11 cellular contexts compared by ENCODE assay signal in the genomic region with DNA sequence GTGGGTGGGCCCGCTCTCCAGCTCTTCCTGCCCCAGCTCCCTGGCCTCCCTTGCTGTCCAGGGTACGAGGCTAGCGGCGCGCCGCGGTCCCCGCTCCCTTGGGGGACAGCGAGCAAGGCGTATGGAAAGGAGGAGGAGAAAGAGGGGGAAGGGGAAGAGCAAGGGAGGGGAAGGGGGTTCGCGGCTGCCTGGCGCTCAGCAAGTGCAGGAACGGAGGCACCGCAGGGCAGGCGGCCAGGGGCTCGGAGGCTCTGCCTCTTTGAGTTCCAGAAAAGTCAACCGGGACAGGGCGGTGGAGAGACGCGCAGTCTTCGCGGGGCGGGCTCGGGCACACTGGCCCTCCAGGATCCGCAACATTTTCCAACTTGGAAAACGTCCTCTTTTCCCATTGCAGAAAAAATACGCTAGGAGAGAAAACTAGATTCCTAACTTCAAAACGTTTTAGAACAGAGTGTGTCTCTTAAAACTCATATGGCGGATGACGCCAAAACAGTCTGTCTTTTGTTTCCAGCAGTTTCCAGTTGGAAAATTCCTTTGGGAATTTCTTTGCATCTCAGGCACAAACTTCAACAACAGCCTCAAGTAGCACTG. TPM values are rescaled to one million over a fixed set of nuclear protein-coding genes. Genes with fewer than 3 reads are reported as not detected.
A peak's percentile ranks its signal among the peaks of the same experiment; 100 is the strongest.
DNase-seq lines count a peak whose midpoint lies in the region; ATAC-seq and TF ChIP-seq lines count a peak whose summit lies in the region.
"Had no signal": no experiment of that assay in that cellular context is flagged by ENCODE, and none has a peak within 500 bp of the region (broad histone marks: within the 10 kb centered on the region; RNA-seq: fewer than 3 reads in every experiment).

No MANE protein-coding gene starts in this region.

- H3K4me3 ChIP-seq in AG10803 (ENCODE audit: low read length) (peak overlapping the region; percentile 65), astrocyte of the cerebellum (ENCODE audit: low read depth, low read length) (peak overlapping the region; percentile 47), right atrium auricular region (peak overlapping the region; percentile 32 to 54), rectal smooth muscle tissue (ENCODE audit: low read length) (peak overlapping the region; percentile 65)

- H3K4me1 ChIP-seq in right atrium auricular region (peaks cover 0 to 4% of the 10 kb centered on the region in 2 donors), rectal smooth muscle tissue (ENCODE audit: control insufficient read depth, insufficient read depth, low read length) (no peaks in the 10 kb centered on the region)

- H3K27me3 ChIP-seq in right atrium auricular region, result no peaks in the 10 kb centered on the region
- no peaks in the 10 kb centered on the region for H3K27me3 ChIP-seq in rectal smooth muscle tissue (ENCODE audit: control insufficient read depth, insufficient read depth, low read length)

- TF ChIP-seq CTCF in AG10803 (conservative IDR thresholded peaks at IDR 0.05; ENCODE audit: low read length), result no peak
- TF ChIP-seq CTCF in astrocyte of the cerebellum (IDR thresholded peaks at IDR 0.05; ENCODE audit: low read depth, low read length, missing control alignments), result no peak
- no peak for TF ChIP-seq CTCF in right atrium auricular region (IDR thresholded peaks at IDR 0.05)

- DNase-seq in AG10803 (ENCODE audit: low read depth) (peak; percentile 40), astrocyte of the cerebellum (ENCODE audit: low read depth) (no peak), right atrium auricular region (ENCODE audit: low spot score) (peak; percentile 66)
- DNase-seq in activated effector memory CD4-positive, alpha-beta T cell treated with Interleukin-2 at 50 U/mL for 16 hours, result no peak
- DNase-seq in activated CD4-positive, CD25-positive, alpha-beta regulatory T cell treated with anti-CD3 and anti-CD28 coated beads, Interleukin-2, amount 50 U/mL, for 72 hours, result no peak
- DNase-seq: activated T-cell treated with anti-CD3 and anti-CD28 coated beads, Interleukin-2, amount 50 U/mL, for 72 hours; COR-L47; SHP77 treated with DMSO at 0.1 percent for 48 hours had no signal

- ATAC-seq in HG02623 (IDR thresholded peaks at IDR 0.05; ENCODE audit: unreplicated experiment), result no peak
- no peak for ATAC-seq in HG03139 (IDR thresholded peaks at IDR 0.05; ENCODE audit: unreplicated experiment)
- ATAC-seq: activated T-cell treated with anti-CD3 and anti-CD28 coated beads, Interleukin-2, amount 50 U/mL, for 72 hours had no signal

- H3K36me3 ChIP-seq in right atrium auricular region (no peaks in the 10 kb centered on the region), rectal smooth muscle tissue (ENCODE audit: control insufficient read depth, insufficient read depth, low read length) (no peaks in the 10 kb centered on the region)

- in situ Hi-C loops in astrocyte of the cerebellum (cut with HindIII; ENCODE audit: low sequenced_read_pairs), result no loop called here

- H3K9me3 ChIP-seq in right atrium auricular region, result no peaks in the 10 kb centered on the region

- no peak overlapping the region for H3K9ac ChIP-seq in rectal smooth muscle tissue (ENCODE audit: low read length)

- H3K27ac ChIP-seq in right atrium auricular region, result peak overlapping the region; percentile 75 to 81
- peak overlapping the region; percentile 75 for H3K27ac ChIP-seq in rectal smooth muscle tissue (ENCODE audit: low read depth, low read length)

RNA-seq across cellular contexts. Expression of a gene that starts 23.1 kb away (rescaled TPM):
- total RNA-seq in right atrium auricular region, result 10 to 100 TPM; 32.2 to 38.5 TPM

Comparison
In these comparisons a context has a peak if more than half of its experiments do, and no peak if none do; other contexts are left out.
1. DNase-seq: peak in AG10803 (single experiment) and right atrium auricular region (single experiment); none in astrocyte of the cerebellum (single experiment), activated effector memory CD4-positive, alpha-beta T cell treated with Interleukin-2 at 50 U/mL for 16 hours (single experiment) and activated CD4-positive, CD25-positive, alpha-beta regulatory T cell treated with anti-CD3 and anti-CD28 coated beads, Interleukin-2, amount 50 U/mL, for 72 hours (single experiment).
2. Peak in every context shown above with its lines, with median percentiles within 50 percentile points of each other: H3K4me3 ChIP-seq.